Comparison of ENCODE assay signal across 14 cellular contexts in genomic region chr18:31267823-31268481, GRCh38. TPM values are rescaled to one million over a fixed set of nuclear protein-coding genes. Genes with fewer than 3 reads are reported as not detected.
DNase-seq lines count a peak whose midpoint lies in the region; ATAC-seq and TF ChIP-seq lines count a peak whose summit lies in the region.
"Had no signal": no experiment of that assay in that cellular context is flagged by ENCODE, and none has a peak within 500 bp of the region (broad histone marks: within the 10 kb centered on the region; RNA-seq: fewer than 3 reads in every experiment).

No MANE protein-coding gene starts in this region.

- H3K79me2 ChIP-seq in parathyroid adenoma, result no peaks in the 10 kb centered on the region

- no peak overlapping the region for H3K4me3 ChIP-seq in parathyroid adenoma (ENCODE audit: low read depth, low read length)

- H3K27ac Mint-ChIP-seq in activated T-cell treated with anti-CD3 and anti-CD28 coated beads, Interleukin-2, amount 50 U/mL, for 72 hours, result no peak overlapping the region
- no peak overlapping the region for H3K27ac Mint-ChIP-seq in activated T-helper 2 cell treated with anti-CD3 and anti-CD28 coated beads, Interferon-gamma antibody, Interleukin-2, Interleukin-4, amounts not matched to agents 10 μg/mL and 5 μg/mL and 100 μg/mL, durations not matched to agents 14 hours and 24 hours and 36 hours
- H3K27ac Mint-ChIP-seq: activated naive CD4-positive, alpha-beta T cell treated with anti-CD3 and anti-CD28 coated beads, Interleukin-2, amount 50 U/mL, for 72 hours had no signal

- H3K4me3 Mint-ChIP-seq in activated T-cell treated with anti-CD3 and anti-CD28 coated beads, Interleukin-2, amount 50 U/mL, for 72 hours, result no peak overlapping the region
- H3K4me3 Mint-ChIP-seq in activated T-helper 2 cell treated with anti-CD3 and anti-CD28 coated beads, Interferon-gamma antibody, Interleukin-2, Interleukin-4, amounts not matched to agents 10 μg/mL and 5 μg/mL and 100 μg/mL, durations not matched to agents 14 hours and 24 hours and 36 hours (ENCODE audit: low read depth), result no peak overlapping the region

- DNase-seq in activated T-cell treated with anti-CD3 and anti-CD28 coated beads, Interleukin-2, amount 50 U/mL, for 72 hours, result no peak
- DNase-seq in activated T-helper 2 cell treated with anti-CD3 and anti-CD28 coated beads, Interferon-gamma antibody, Interleukin-2, Interleukin-4, amounts not matched to agents 10 μg/mL and 5 μg/mL and 100 μg/mL, durations not matched to agents 14 hours and 24 hours and 36 hours (ENCODE audit: low spot score), result no peak
- DNase-seq in inferior parietal cortex (ENCODE audit: extremely low spot score), result no peak
- DNase-seq: Caco-2; effector memory CD4-positive, alpha-beta T cell; hippocampal formation; NCI-H345; SK-N-SH; stimulated activated CD4-positive, alpha-beta T cell treated with anti-CD3 and anti-CD28 coated beads, Interleukin-12 subunit alpha, Interleukin-12 subunit beta, amount 100 ng/mL, for 4 hours had no signal

- ATAC-seq in GM18907 (IDR thresholded peaks at IDR 0.05; ENCODE audit: unreplicated experiment) (peak; percentile 87), GM21723 (IDR thresholded peaks at IDR 0.05; ENCODE audit: unreplicated experiment) (peak; percentile 78), HG03280 (IDR thresholded peaks at IDR 0.05; ENCODE audit: unreplicated experiment) (peak; percentile 61)
- ATAC-seq in activated T-cell treated with anti-CD3 and anti-CD28 coated beads, Interleukin-2, amount 50 U/mL, for 72 hours (replicated peaks in 1 of 2), result no peak
- ATAC-seq: activated naive CD4-positive, alpha-beta T cell treated with anti-CD3 and anti-CD28 coated beads, Interleukin-2, amount 50 U/mL, for 72 hours had no signal

- no peaks in the 10 kb centered on the region for H3K4me1 Mint-ChIP-seq in activated T-cell treated with anti-CD3 and anti-CD28 coated beads, Interleukin-2, amount 50 U/mL, for 72 hours (ENCODE audit: low read depth)
- H3K4me1 Mint-ChIP-seq in activated T-helper 2 cell treated with anti-CD3 and anti-CD28 coated beads, Interferon-gamma antibody, Interleukin-2, Interleukin-4, amounts not matched to agents 10 μg/mL and 5 μg/mL and 100 μg/mL, durations not matched to agents 14 hours and 24 hours and 36 hours (ENCODE audit: low read depth), result no peaks in the 10 kb centered on the region

- H3K9me3 Mint-ChIP-seq in activated T-cell treated with anti-CD3 and anti-CD28 coated beads, Interleukin-2, amount 50 U/mL, for 72 hours, result peaks cover 2 to 3% of the 10 kb centered on the region in 2 donors
- H3K9me3 Mint-ChIP-seq in activated T-helper 2 cell treated with anti-CD3 and anti-CD28 coated beads, Interferon-gamma antibody, Interleukin-2, Interleukin-4, amounts not matched to agents 10 μg/mL and 5 μg/mL and 100 μg/mL, durations not matched to agents 14 hours and 24 hours and 36 hours, result peaks cover 3% of the 10 kb centered on the region

- H3K36me3 ChIP-seq in parathyroid adenoma (ENCODE audit: control insufficient read depth, insufficient read depth, low read length), result no peaks in the 10 kb centered on the region

- no peak overlapping the region for H3K9ac ChIP-seq in parathyroid adenoma
- H3K9ac ChIP-seq: SK-N-SH had no signal

- H3K36me3 Mint-ChIP-seq in activated T-cell treated with anti-CD3 and anti-CD28 coated beads, Interleukin-2, amount 50 U/mL, for 72 hours (ENCODE audit: insufficient read depth in 2 of 2), result peaks cover 0 to 1% of the 10 kb centered on the region in 2 donors
- no peaks in the 10 kb centered on the region for H3K36me3 Mint-ChIP-seq in activated T-helper 2 cell treated with anti-CD3 and anti-CD28 coated beads, Interferon-gamma antibody, Interleukin-2, Interleukin-4, amounts not matched to agents 10 μg/mL and 5 μg/mL and 100 μg/mL, durations not matched to agents 14 hours and 24 hours and 36 hours (ENCODE audit: low read depth)
- H3K36me3 Mint-ChIP-seq: activated naive CD4-positive, alpha-beta T cell treated with anti-CD3 and anti-CD28 coated beads, Interleukin-2, amount 50 U/mL, for 72 hours had no signal

- H3K4me2 ChIP-seq in parathyroid adenoma (ENCODE audit: low read length), result peak overlapping the region; percentile 1
- H3K4me2 ChIP-seq: SK-N-SH had no signal

- no peaks in the 10 kb centered on the region for H3K27me3 Mint-ChIP-seq in activated T-cell treated with anti-CD3 and anti-CD28 coated beads, Interleukin-2, amount 50 U/mL, for 72 hours (ENCODE audit: low read depth)
- H3K27me3 Mint-ChIP-seq in activated T-helper 2 cell treated with anti-CD3 and anti-CD28 coated beads, Interferon-gamma antibody, Interleukin-2, Interleukin-4, amounts not matched to agents 10 μg/mL and 5 μg/mL and 100 μg/mL, durations not matched to agents 14 hours and 24 hours and 36 hours (ENCODE audit: low read depth), result no peaks in the 10 kb centered on the region

- TF ChIP-seq CTCF in parathyroid adenoma (IDR thresholded peaks at IDR 0.05), result no peak

- H3K9me3 ChIP-seq in parathyroid adenoma (ENCODE audit: control insufficient read depth, low read length), result no peaks in the 10 kb centered on the region
- H3K9me3 ChIP-seq: Caco-2, SK-N-SH had no signal

- no peak overlapping the region for H2AFZ ChIP-seq in parathyroid adenoma

- H3K27me3 ChIP-seq in parathyroid adenoma (ENCODE audit: control insufficient read depth, insufficient read depth, low read length), result no peaks in the 10 kb centered on the region

- intact Hi-C loops in activated T-helper 2 cell treated with anti-CD3 and anti-CD28 coated beads, Interferon-gamma antibody, Interleukin-2, Interleukin-4, amounts not matched to agents 10 μg/mL and 5 μg/mL and 100 μg/mL, durations not matched to agents 14 hours and 24 hours and 36 hours (cut with micrococcal nuclease), result no loop called here

- peak overlapping the region; percentile 25 for H3K27ac ChIP-seq in parathyroid adenoma

- H3K4me1 ChIP-seq in parathyroid adenoma, result peaks cover 15% of the 10 kb centered on the region

RNA-seq across cellular contexts. Expression of gene DSG1, which starts 50.0 kb away (rescaled TPM):
- total RNA-seq in activated T-cell treated with anti-CD3 and anti-CD28 coated beads, Interleukin-2, amount 50 U/mL, for 72 hours, result not detected
- not detected in 2 replicates for total RNA-seq in activated T-helper 2 cell treated with anti-CD3 and anti-CD28 coated beads, Interferon-gamma antibody, Interleukin-2, Interleukin-4, amounts not matched to agents 10 μg/mL and 5 μg/mL and 100 μg/mL, durations not matched to agents 14 hours and 24 hours and 36 hours
- total RNA-seq: activated naive CD4-positive, alpha-beta T cell treated with anti-CD3 and anti-CD28 coated beads, Interleukin-2, amount 50 U/mL, for 72 hours; Caco-2 had no signal

Comparison
In these comparisons a context has a peak if more than half of its experiments do, and no peak if none do; other contexts are left out.
1. ATAC-seq: peak in GM18907 (single experiment), GM21723 (single experiment) and HG03280 (single experiment); none in activated T-cell treated with anti-CD3 and anti-CD28 coated beads, Interleukin-2, amount 50 U/mL, for 72 hours (0 of 2).